Comparison of ENCODE assay signal across 1 cellular context in the genomic region with DNA sequence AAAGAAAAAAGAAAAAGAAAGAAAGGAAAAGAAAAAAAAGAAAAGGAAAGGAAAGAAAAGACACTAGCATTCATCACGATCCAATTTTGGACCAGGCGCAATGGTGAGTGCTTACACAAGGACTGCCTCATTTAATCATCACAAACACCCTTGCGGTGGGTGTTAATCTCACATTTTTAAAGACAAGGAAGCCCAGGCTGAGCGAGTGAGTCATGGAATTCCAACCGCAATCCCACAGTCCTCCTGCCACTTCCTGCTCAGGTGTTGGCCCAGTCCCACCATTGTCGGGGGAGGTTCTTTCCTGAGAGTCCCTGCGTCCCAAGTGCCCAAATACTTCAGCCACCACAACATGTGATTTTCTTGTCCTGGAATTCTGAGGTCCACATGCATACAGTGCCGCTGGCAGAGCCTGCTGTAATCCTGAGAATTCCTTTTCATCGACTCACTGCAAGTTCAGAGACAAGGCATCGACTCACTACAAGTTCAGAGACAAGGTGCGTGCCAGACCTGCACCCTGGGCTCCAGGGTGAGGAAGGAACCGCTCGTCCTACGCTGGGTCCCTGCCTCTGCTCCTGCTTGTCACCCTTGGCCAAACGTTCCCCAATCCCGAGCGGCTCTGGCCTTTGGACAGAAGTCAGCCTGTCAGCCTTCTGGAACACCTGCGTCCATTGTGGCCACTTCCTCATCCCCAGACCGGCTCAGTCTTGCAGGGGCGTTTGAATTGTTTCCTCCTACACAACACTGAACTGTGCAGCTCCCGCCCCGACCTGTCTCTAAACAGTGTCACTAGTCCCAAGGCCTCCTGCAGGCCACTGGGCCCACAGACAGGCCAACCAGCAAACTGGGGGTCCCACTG.
A peak's percentile ranks its signal among the peaks of the same experiment; 100 is the strongest.
TF ChIP-seq lines count a peak whose summit lies in the region.

No MANE protein-coding gene starts in this region.

TF ChIP-seq in HepG2, 621 proteins besides CTCF, POLR2A, EP300 and RAD21 (continues in another document):
- TF ChIP-seq, protein P1, sequence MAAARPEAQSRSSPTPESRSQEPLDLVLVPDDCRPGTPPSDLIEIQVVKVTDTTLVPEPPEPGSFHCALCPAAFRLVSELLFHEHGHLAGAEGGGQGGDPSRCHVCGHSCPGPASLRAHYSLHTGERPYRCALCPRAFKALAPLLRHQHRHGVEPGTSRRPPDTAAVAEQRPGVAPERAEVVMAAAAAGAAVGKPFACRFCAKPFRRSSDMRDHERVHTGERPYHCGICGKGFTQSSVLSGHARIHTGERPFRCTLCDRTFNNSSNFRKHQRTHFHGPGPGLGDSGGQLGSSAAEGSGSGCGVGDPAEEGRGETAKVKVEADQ (CRISPR knock-in tag; IDR thresholded peaks at IDR 0.05; ENCODE audit: borderline replicate concordance), result no peak
- TF ChIP-seq ZNF749 (CRISPR knock-in tag; IDR thresholded peaks at IDR 0.05; ENCODE audit: borderline replicate concordance) (no peak), ZNF619 (CRISPR knock-in tag; IDR thresholded peaks at IDR 0.05) (no peak), ZNF430 (CRISPR knock-in tag; IDR thresholded peaks at IDR 0.05) (no peak), STAG1 (CRISPR knock-in tag; IDR thresholded peaks at IDR 0.05) (no peak), ATRX (CRISPR knock-in tag; IDR thresholded peaks at IDR 0.05; ENCODE audit: borderline replicate concordance) (no peak), ZNF781 (CRISPR knock-in tag; IDR thresholded peaks at IDR 0.05; ENCODE audit: borderline replicate concordance, not compliant biosample characterization) (no peak), NCOA1 (CRISPR knock-in tag; IDR thresholded peaks at IDR 0.05) (no peak), REL (CRISPR knock-in tag; conservative IDR thresholded peaks at IDR 0.05) (no peak), ETV6 (CRISPR knock-in tag; conservative IDR thresholded peaks at IDR 0.05) (no peak), TEAD3 (CRISPR knock-in tag; optimal IDR thresholded peaks at IDR 0.05; ENCODE audit: borderline replicate concordance) (peak; percentile 73), ZNF598 (CRISPR knock-in tag; IDR thresholded peaks at IDR 0.05; ENCODE audit: borderline replicate concordance) (no peak), JARID2 (CRISPR knock-in tag; IDR thresholded peaks at IDR 0.05; ENCODE audit: insufficient replicate concordance) (no peak), ZZZ3 (CRISPR knock-in tag; IDR thresholded peaks at IDR 0.05; ENCODE audit: borderline replicate concordance) (no peak), SAP130 (CRISPR knock-in tag; IDR thresholded peaks at IDR 0.05; ENCODE audit: low read depth) (peak; percentile 63), SRF (IDR thresholded peaks at IDR 0.05; ENCODE audit: low read depth, low read length) (no peak)
- TF ChIP-seq, protein P2, sequence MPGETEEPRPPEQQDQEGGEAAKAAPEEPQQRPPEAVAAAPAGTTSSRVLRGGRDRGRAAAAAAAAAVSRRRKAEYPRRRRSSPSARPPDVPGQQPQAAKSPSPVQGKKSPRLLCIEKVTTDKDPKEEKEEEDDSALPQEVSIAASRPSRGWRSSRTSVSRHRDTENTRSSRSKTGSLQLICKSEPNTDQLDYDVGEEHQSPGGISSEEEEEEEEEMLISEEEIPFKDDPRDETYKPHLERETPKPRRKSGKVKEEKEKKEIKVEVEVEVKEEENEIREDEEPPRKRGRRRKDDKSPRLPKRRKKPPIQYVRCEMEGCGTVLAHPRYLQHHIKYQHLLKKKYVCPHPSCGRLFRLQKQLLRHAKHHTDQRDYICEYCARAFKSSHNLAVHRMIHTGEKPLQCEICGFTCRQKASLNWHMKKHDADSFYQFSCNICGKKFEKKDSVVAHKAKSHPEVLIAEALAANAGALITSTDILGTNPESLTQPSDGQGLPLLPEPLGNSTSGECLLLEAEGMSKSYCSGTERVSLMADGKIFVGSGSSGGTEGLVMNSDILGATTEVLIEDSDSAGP (CRISPR knock-in tag; IDR thresholded peaks at IDR 0.05; ENCODE audit: borderline replicate concordance), result peak; percentile 40; the same call in 1 of the 2 replicates
- TF ChIP-seq, protein P3, sequence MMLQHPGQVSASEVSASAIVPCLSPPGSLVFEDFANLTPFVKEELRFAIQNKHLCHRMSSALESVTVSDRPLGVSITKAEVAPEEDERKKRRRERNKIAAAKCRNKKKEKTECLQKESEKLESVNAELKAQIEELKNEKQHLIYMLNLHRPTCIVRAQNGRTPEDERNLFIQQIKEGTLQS (CRISPR knock-in tag; IDR thresholded peaks at IDR 0.05), result 0 out of 2 replicates have a peak, but pooled peaks have one; percentile 28
- TF ChIP-seq, protein P4, sequence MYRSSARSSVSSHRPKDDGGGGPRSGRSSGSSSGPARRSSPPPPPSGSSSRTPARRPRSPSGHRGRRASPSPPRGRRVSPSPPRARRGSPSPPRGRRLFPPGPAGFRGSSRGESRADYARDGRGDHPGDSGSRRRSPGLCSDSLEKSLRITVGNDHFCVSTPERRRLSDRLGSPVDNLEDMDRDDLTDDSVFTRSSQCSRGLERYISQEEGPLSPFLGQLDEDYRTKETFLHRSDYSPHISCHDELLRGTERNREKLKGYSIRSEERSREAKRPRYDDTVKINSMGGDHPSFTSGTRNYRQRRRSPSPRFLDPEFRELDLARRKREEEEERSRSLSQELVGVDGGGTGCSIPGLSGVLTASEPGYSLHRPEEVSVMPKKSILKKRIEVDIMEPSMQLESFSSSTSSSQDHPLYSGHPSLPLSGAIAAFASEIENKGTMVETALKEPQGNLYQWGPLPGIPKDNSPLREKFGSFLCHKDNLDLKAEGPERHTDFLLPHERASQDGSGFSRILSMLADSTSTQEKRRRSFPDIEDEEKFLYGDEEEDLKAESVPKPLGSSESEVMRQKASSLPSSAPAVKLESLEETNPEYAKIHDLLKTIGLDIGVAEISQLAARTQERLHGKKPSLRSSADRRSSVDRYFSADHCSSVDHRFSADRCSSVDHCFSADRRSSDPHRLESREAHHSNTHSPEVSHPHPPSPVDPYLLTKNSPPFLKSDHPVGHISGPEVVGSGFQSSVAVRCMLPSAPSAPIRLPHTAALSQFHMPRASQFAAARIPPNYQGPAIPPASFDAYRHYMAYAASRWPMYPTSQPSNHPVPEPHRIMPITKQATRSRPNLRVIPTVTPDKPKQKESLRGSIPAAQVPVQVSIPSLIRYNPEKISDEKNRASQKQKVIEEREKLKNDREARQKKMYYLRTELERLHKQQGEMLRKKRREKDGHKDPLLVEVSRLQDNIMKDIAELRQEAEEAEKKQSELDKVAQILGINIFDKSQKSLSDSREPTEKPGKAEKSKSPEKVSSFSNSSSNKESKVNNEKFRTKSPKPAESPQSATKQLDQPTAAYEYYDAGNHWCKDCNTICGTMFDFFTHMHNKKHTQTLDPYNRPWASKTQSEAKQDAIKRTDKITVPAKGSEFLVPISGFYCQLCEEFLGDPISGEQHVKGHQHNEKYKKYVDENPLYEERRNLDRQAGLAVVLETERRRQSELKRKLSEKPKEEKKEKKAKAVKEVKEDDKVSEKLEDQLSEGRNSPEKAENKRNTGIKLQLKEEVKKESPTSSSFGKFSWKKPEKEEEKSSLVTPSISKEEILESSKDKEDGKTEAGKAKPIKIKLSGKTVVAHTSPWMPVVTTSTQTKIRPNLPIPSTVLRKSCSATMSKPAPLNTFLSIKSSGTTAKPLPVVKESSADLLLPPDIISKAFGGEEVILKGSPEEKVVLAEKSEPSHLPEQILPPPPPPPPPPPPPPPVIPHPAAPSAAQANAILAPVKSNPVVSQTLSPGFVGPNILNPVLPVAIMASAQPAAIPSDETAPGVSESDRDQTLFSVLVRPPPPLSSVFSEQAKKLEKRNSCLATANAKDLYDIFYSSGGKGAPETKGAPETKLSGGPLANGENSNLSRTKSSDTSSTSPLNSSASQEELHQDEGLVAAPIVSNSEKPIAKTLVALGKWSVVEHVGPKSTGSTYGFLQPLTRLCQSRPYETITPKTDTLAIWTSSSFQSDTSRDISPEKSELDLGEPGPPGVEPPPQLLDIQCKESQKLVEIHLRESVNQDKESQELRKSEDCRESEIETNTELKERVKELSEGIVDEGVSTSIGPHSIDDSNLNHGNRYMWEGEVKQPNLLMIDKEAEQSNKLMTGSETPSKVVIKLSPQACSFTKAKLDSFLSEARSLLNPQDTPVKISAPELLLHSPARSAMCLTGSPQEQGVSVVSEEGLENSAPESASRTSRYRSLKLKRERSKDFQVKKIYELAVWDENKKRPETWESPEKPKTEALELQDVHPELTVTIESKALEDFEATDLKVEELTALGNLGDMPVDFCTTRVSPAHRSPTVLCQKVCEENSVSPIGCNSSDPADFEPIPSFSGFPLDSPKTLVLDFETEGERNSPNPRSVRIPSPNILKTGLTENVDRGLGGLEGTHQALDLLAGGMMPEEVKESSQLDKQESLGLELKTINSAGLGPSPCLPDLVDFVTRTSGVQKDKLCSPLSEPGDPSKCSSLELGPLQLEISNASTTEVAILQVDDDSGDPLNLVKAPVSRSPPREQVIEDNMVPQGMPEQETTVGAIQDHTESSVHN (CRISPR knock-in tag; IDR thresholded peaks at IDR 0.05), result no peak
- TF ChIP-seq, protein P5, sequence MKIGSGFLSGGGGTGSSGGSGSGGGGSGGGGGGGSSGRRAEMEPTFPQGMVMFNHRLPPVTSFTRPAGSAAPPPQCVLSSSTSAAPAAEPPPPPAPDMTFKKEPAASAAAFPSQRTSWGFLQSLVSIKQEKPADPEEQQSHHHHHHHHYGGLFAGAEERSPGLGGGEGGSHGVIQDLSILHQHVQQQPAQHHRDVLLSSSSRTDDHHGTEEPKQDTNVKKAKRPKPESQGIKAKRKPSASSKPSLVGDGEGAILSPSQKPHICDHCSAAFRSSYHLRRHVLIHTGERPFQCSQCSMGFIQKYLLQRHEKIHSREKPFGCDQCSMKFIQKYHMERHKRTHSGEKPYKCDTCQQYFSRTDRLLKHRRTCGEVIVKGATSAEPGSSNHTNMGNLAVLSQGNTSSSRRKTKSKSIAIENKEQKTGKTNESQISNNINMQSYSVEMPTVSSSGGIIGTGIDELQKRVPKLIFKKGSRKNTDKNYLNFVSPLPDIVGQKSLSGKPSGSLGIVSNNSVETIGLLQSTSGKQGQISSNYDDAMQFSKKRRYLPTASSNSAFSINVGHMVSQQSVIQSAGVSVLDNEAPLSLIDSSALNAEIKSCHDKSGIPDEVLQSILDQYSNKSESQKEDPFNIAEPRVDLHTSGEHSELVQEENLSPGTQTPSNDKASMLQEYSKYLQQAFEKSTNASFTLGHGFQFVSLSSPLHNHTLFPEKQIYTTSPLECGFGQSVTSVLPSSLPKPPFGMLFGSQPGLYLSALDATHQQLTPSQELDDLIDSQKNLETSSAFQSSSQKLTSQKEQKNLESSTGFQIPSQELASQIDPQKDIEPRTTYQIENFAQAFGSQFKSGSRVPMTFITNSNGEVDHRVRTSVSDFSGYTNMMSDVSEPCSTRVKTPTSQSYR (CRISPR knock-in tag; IDR thresholded peaks at IDR 0.05; ENCODE audit: borderline replicate concordance), result peak; percentile 72
- TF ChIP-seq, protein P6, sequence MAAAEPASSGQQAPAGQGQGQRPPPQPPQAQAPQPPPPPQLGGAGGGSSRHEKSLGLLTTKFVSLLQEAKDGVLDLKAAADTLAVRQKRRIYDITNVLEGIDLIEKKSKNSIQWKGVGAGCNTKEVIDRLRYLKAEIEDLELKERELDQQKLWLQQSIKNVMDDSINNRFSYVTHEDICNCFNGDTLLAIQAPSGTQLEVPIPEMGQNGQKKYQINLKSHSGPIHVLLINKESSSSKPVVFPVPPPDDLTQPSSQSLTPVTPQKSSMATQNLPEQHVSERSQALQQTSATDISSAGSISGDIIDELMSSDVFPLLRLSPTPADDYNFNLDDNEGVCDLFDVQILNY (CRISPR knock-in tag; conservative IDR thresholded peaks at IDR 0.05), result no peak
- TF ChIP-seq, protein P7, sequence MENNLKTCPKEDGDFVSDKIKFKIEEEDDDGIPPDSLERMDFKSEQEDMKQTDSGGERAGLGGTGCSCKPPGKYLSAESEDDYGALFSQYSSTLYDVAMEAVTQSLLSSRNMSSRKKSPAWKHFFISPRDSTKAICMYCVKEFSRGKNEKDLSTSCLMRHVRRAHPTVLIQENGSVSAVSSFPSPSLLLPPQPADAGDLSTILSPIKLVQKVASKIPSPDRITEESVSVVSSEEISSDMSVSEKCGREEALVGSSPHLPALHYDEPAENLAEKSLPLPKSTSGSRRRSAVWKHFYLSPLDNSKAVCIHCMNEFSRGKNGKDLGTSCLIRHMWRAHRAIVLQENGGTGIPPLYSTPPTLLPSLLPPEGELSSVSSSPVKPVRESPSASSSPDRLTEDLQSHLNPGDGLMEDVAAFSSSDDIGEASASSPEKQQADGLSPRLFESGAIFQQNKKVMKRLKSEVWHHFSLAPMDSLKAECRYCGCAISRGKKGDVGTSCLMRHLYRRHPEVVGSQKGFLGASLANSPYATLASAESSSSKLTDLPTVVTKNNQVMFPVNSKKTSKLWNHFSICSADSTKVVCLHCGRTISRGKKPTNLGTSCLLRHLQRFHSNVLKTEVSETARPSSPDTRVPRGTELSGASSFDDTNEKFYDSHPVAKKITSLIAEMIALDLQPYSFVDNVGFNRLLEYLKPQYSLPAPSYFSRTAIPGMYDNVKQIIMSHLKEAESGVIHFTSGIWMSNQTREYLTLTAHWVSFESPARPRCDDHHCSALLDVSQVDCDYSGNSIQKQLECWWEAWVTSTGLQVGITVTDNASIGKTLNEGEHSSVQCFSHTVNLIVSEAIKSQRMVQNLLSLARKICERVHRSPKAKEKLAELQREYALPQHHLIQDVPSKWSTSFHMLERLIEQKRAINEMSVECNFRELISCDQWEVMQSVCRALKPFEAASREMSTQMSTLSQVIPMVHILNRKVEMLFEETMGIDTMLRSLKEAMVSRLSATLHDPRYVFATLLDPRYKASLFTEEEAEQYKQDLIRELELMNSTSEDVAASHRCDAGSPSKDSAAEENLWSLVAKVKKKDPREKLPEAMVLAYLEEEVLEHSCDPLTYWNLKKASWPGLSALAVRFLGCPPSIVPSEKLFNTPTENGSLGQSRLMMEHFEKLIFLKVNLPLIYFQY (CRISPR knock-in tag; IDR thresholded peaks at IDR 0.05; ENCODE audit: borderline replicate concordance), result no peak
